1 cellular context compared by ENCODE assay signal in the genomic region with DNA sequence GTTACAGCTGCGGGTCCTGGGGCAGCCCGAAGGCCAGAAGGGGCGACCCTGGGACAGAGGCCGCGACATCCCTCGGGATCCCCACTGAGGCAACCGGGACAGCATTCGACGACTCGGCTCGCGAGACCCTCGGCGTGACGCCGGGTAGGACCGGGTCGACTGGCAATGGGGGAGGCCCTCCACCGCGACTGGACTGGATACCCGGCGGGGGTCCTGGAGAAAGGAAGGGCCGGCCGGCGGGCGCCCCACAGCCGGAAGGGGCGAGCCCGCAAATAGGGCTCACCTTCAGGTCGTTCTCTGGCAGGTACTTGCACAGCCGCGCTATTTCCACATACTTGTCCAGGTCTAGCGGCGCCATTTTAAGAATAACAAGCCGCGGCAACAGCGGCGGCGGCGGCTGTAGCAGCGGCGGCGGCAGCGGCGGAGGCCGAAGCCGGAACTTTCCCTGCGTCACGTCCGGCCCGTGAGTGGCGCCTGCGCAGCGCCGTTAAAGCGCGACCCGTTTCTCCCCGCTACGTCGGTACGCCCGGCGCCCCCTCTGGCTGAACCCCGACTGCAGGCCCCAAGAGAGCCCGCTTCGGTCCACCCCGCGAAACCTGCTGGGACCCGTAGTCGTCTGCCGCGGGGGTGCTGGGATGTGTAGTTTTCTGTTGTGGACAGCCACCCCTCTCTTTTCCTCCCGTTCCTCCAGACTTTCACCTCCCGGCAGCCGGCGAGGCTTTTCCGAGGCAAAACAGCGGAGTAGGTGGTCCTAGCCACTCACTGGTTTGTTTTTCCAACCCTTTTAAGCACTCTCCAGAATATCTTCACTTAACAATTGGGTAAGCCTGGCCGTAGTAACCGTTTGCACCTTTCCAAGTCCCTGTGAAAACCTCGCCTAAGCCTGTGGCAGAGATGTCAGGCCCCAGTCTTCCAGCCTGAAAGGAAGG.
TF ChIP-seq lines count a peak whose summit lies in the region.

A gene (minus strand): TSS at position 443 of the 929 bp plus-strand sequence. CDS start 85 bp downstream, at position 358.

TF ChIP-seq in HepG2, 621 proteins besides CTCF, POLR2A, EP300 and RAD21 (continued from another document and continues in another):
- TF ChIP-seq, protein P1, sequence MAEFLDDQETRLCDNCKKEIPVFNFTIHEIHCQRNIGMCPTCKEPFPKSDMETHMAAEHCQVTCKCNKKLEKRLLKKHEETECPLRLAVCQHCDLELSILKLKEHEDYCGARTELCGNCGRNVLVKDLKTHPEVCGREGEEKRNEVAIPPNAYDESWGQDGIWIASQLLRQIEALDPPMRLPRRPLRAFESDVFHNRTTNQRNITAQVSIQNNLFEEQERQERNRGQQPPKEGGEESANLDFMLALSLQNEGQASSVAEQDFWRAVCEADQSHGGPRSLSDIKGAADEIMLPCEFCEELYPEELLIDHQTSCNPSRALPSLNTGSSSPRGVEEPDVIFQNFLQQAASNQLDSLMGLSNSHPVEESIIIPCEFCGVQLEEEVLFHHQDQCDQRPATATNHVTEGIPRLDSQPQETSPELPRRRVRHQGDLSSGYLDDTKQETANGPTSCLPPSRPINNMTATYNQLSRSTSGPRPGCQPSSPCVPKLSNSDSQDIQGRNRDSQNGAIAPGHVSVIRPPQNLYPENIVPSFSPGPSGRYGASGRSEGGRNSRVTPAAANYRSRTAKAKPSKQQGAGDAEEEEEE (CRISPR knock-in tag; IDR thresholded peaks at IDR 0.05; ENCODE audit: borderline replicate concordance) = no peak
- TF ChIP-seq MIXL1 (CRISPR knock-in tag; IDR thresholded peaks at IDR 0.05) = peak; percentile 72; the same call in 1 of the 2 replicates
- peak; percentile 57; the same call in 1 of the 2 replicates for TF ChIP-seq NRL (CRISPR knock-in tag; IDR thresholded peaks at IDR 0.05; ENCODE audit: borderline replicate concordance)
- TF ChIP-seq REPIN1 (CRISPR knock-in tag; IDR thresholded peaks at IDR 0.05; ENCODE audit: borderline replicate concordance, low read depth) = peak; percentile 93
- no peak for TF ChIP-seq AKAP8 (CRISPR knock-in tag; IDR thresholded peaks at IDR 0.05)
- TF ChIP-seq, protein P2, sequence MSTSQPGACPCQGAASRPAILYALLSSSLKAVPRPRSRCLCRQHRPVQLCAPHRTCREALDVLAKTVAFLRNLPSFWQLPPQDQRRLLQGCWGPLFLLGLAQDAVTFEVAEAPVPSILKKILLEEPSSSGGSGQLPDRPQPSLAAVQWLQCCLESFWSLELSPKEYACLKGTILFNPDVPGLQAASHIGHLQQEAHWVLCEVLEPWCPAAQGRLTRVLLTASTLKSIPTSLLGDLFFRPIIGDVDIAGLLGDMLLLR (CRISPR knock-in tag; IDR thresholded peaks at IDR 0.05) = no peak; the same call in 1 of the 2 replicates
- TF ChIP-seq CBX5 (CRISPR knock-in tag; IDR thresholded peaks at IDR 0.05; ENCODE audit: borderline replicate concordance) = peak; percentile 76; the same call in 1 of the 2 replicates
- TF ChIP-seq ZNF720 (CRISPR knock-in tag; IDR thresholded peaks at IDR 0.05) = no peak
- no peak for TF ChIP-seq MEIS1 (CRISPR knock-in tag; IDR thresholded peaks at IDR 0.05; ENCODE audit: borderline replicate concordance)
- no peak for TF ChIP-seq ZNF850 (CRISPR knock-in tag; conservative IDR thresholded peaks at IDR 0.05)
- no peak for TF ChIP-seq ZNF577 (CRISPR knock-in tag; IDR thresholded peaks at IDR 0.05; ENCODE audit: borderline replicate concordance, low read depth)
- peak; percentile 91 for TF ChIP-seq ZSCAN31 (CRISPR knock-in tag; IDR thresholded peaks at IDR 0.05; ENCODE audit: low read depth)
- TF ChIP-seq ZNF792 (CRISPR knock-in tag; IDR thresholded peaks at IDR 0.05) = peak; percentile 74
- TF ChIP-seq, protein P3, sequence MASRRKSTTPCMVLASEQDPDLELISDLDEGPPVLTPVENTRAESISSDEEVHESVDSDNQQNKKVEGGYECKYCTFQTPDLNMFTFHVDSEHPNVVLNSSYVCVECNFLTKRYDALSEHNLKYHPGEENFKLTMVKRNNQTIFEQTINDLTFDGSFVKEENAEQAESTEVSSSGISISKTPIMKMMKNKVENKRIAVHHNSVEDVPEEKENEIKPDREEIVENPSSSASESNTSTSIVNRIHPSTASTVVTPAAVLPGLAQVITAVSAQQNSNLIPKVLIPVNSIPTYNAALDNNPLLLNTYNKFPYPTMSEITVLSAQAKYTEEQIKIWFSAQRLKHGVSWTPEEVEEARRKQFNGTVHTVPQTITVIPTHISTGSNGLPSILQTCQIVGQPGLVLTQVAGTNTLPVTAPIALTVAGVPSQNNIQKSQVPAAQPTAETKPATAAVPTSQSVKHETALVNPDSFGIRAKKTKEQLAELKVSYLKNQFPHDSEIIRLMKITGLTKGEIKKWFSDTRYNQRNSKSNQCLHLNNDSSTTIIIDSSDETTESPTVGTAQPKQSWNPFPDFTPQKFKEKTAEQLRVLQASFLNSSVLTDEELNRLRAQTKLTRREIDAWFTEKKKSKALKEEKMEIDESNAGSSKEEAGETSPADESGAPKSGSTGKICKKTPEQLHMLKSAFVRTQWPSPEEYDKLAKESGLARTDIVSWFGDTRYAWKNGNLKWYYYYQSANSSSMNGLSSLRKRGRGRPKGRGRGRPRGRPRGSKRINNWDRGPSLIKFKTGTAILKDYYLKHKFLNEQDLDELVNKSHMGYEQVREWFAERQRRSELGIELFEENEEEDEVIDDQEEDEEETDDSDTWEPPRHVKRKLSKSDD (CRISPR knock-in tag; IDR thresholded peaks at IDR 0.05; ENCODE audit: low read depth) = peak; percentile 68; the same call in 1 of the 2 replicates
- TF ChIP-seq TARDBP (CRISPR knock-in tag; IDR thresholded peaks at IDR 0.05) = peak; percentile 91; the same call in 1 of the 2 replicates
- TF ChIP-seq ZFP36L2 (CRISPR knock-in tag; IDR thresholded peaks at IDR 0.05) = no peak
- TF ChIP-seq ZNF24 (IDR thresholded peaks at IDR 0.05) = no peak
- TF ChIP-seq ZFP90 (CRISPR knock-in tag; IDR thresholded peaks at IDR 0.05; ENCODE audit: borderline replicate concordance) = no peak
- TF ChIP-seq RBFOX2 (IDR thresholded peaks at IDR 0.05; ENCODE audit: low read depth, low read length) = peak; percentile 93
- TF ChIP-seq JUN (CRISPR knock-in tag; IDR thresholded peaks at IDR 0.05) = no peak
- TF ChIP-seq ZIK1 (CRISPR knock-in tag; IDR thresholded peaks at IDR 0.05; ENCODE audit: borderline replicate concordance, low read depth) = no peak
- no peak for TF ChIP-seq SMAD1 (CRISPR knock-in tag; IDR thresholded peaks at IDR 0.05; ENCODE audit: borderline replicate concordance, low read depth)
- no peak for TF ChIP-seq NKX3-1 (CRISPR knock-in tag; IDR thresholded peaks at IDR 0.05)
- TF ChIP-seq ZNF180 (CRISPR knock-in tag; IDR thresholded peaks at IDR 0.05; ENCODE audit: borderline replicate concordance, low read depth) = no peak
- no peak for TF ChIP-seq NFRKB (IDR thresholded peaks at IDR 0.05)
- peak; percentile 48; the same call in 1 of the 2 replicates for TF ChIP-seq ARNT2 (CRISPR knock-in tag; IDR thresholded peaks at IDR 0.05; ENCODE audit: low read depth)
- no peak for TF ChIP-seq TRIM24 (CRISPR knock-in tag; IDR thresholded peaks at IDR 0.05)
- TF ChIP-seq GABPB1 (CRISPR knock-in tag; IDR thresholded peaks at IDR 0.05) = peak; percentile 97
- peak; percentile 89 for TF ChIP-seq ERF (CRISPR knock-in tag; IDR thresholded peaks at IDR 0.05)
- no peak for TF ChIP-seq JUNB (CRISPR knock-in tag; IDR thresholded peaks at IDR 0.05; ENCODE audit: borderline replicate concordance)
- TF ChIP-seq, protein P4, sequence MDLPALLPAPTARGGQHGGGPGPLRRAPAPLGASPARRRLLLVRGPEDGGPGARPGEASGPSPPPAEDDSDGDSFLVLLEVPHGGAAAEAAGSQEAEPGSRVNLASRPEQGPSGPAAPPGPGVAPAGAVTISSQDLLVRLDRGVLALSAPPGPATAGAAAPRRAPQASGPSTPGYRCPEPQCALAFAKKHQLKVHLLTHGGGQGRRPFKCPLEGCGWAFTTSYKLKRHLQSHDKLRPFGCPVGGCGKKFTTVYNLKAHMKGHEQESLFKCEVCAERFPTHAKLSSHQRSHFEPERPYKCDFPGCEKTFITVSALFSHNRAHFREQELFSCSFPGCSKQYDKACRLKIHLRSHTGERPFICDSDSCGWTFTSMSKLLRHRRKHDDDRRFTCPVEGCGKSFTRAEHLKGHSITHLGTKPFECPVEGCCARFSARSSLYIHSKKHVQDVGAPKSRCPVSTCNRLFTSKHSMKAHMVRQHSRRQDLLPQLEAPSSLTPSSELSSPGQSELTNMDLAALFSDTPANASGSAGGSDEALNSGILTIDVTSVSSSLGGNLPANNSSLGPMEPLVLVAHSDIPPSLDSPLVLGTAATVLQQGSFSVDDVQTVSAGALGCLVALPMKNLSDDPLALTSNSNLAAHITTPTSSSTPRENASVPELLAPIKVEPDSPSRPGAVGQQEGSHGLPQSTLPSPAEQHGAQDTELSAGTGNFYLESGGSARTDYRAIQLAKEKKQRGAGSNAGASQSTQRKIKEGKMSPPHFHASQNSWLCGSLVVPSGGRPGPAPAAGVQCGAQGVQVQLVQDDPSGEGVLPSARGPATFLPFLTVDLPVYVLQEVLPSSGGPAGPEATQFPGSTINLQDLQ (CRISPR knock-in tag; IDR thresholded peaks at IDR 0.05) = no peak
- no peak; the same call in 1 of the 2 replicates for TF ChIP-seq ZNF768 (CRISPR knock-in tag; IDR thresholded peaks at IDR 0.05)
- TF ChIP-seq SRSF9 (IDR thresholded peaks at IDR 0.05; ENCODE audit: borderline replicate concordance, insufficient read depth, low read depth, low read length, poor library complexity, severe bottlenecking) = no peak
- TF ChIP-seq IRX3 (CRISPR knock-in tag; IDR thresholded peaks at IDR 0.05; ENCODE audit: borderline replicate concordance, low read depth) = no peak
- TF ChIP-seq, protein P5, sequence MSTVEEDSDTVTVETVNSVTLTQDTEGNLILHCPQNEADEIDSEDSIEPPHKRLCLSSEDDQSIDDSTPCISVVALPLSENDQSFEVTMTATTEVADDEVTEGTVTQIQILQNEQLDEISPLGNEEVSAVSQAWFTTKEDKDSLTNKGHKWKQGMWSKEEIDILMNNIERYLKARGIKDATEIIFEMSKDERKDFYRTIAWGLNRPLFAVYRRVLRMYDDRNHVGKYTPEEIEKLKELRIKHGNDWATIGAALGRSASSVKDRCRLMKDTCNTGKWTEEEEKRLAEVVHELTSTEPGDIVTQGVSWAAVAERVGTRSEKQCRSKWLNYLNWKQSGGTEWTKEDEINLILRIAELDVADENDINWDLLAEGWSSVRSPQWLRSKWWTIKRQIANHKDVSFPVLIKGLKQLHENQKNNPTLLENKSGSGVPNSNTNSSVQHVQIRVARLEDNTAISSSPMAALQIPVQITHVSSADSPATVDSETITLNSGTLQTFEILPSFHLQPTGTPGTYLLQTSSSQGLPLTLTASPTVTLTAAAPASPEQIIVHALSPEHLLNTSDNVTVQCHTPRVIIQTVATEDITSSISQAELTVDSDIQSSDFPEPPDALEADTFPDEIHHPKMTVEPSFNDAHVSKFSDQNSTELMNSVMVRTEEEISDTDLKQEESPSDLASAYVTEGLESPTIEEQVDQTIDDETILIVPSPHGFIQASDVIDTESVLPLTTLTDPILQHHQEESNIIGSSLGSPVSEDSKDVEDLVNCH (CRISPR knock-in tag; IDR thresholded peaks at IDR 0.05) = no peak
- TF ChIP-seq ZNF891 (CRISPR knock-in tag; IDR thresholded peaks at IDR 0.05) = 0 out of 2 replicates have a peak, but pooled peaks have one; percentile 26
- TF ChIP-seq ZNF136 (CRISPR knock-in tag; IDR thresholded peaks at IDR 0.05; ENCODE audit: low read depth) = no peak
- 0 out of 2 replicates have a peak, but pooled peaks have one; percentile 20 for TF ChIP-seq ZKSCAN1 (IDR thresholded peaks at IDR 0.05; ENCODE audit: low read length)
- no peak for TF ChIP-seq ZC3H4 (CRISPR knock-in tag; IDR thresholded peaks at IDR 0.05; ENCODE audit: borderline replicate concordance)
- TF ChIP-seq, protein P6, sequence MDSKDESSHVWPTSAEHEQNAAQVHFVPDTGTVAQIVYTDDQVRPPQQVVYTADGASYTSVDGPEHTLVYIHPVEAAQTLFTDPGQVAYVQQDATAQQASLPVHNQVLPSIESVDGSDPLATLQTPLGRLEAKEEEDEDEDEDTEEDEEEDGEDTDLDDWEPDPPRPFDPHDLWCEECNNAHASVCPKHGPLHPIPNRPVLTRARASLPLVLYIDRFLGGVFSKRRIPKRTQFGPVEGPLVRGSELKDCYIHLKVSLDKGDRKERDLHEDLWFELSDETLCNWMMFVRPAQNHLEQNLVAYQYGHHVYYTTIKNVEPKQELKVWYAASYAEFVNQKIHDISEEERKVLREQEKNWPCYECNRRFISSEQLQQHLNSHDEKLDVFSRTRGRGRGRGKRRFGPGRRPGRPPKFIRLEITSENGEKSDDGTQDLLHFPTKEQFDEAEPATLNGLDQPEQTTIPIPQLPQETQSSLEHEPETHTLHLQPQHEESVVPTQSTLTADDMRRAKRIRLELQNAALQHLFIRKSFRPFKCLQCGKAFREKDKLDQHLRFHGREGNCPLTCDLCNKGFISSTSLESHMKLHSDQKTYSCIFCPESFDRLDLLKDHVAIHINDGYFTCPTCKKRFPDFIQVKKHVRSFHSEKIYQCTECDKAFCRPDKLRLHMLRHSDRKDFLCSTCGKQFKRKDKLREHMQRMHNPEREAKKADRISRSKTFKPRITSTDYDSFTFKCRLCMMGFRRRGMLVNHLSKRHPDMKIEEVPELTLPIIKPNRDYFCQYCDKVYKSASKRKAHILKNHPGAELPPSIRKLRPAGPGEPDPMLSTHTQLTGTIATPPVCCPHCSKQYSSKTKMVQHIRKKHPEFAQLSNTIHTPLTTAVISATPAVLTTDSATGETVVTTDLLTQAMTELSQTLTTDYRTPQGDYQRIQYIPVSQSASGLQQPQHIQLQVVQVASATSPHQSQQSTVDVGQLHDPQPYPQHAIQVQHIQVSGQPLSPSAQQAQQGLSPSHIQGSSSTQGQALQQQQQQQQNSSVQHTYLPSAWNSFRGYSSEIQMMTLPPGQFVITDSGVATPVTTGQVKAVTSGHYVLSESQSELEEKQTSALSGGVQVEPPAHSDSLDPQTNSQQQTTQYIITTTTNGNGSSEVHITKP (CRISPR knock-in tag; IDR thresholded peaks at IDR 0.05; ENCODE audit: low read depth) = peak; percentile 72; the same call in 1 of the 2 replicates
- TF ChIP-seq ZNF569 (CRISPR knock-in tag; IDR thresholded peaks at IDR 0.05; ENCODE audit: borderline replicate concordance) = no peak
- TF ChIP-seq, protein P7, sequence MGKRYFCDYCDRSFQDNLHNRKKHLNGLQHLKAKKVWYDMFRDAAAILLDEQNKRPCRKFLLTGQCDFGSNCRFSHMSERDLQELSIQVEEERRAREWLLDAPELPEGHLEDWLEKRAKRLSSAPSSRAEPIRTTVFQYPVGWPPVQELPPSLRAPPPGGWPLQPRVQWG (CRISPR knock-in tag; IDR thresholded peaks at IDR 0.05; ENCODE audit: borderline replicate concordance, low read depth) = no peak
- TF ChIP-seq, protein P8, sequence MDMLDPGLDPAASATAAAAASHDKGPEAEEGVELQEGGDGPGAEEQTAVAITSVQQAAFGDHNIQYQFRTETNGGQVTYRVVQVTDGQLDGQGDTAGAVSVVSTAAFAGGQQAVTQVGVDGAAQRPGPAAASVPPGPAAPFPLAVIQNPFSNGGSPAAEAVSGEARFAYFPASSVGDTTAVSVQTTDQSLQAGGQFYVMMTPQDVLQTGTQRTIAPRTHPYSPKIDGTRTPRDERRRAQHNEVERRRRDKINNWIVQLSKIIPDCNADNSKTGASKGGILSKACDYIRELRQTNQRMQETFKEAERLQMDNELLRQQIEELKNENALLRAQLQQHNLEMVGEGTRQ (IDR thresholded peaks at IDR 0.05; ENCODE audit: low read depth, low read length) = no peak
- TF ChIP-seq, protein P8 (CRISPR knock-in tag; IDR thresholded peaks at IDR 0.05; ENCODE audit: borderline replicate concordance) = no peak
- peak; percentile 76 for TF ChIP-seq RBM39 (IDR thresholded peaks at IDR 0.05; ENCODE audit: low read depth, low read length, poor library complexity, severe bottlenecking)
